Comparison of ENCODE assay signal across 1 cellular context in the genomic region with DNA sequence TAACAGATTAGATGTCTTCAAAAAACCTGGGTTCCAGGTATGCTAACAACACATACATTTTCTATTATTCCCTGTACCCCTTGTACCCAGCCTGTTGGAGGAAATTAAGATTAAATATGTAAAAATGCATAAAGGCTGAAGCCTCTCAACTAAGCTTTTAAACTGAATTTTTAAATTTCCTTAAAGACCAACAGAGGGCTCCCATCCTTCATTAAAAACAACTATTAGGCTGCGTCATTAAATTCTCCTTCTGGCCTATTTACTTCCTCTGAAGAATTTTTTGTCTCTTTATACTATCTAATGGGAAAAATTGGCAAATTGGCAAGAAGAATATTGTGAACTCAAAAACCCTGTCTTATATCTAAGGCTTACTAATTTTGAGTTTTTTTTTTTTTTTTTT.
TF ChIP-seq lines count a peak whose summit lies in the region.

No MANE protein-coding gene starts in this region.

TF ChIP-seq in GM23338, 12 proteins besides CTCF, POLR2A, EP300 and RAD21:
- no peak for TF ChIP-seq ZNF462 (CRISPR knock-in tag; IDR thresholded peaks at IDR 0.05)
- no peak for TF ChIP-seq STAT1 (IDR thresholded peaks at IDR 0.05; ENCODE audit: unreplicated experiment)
- TF ChIP-seq CREB1 (CRISPR knock-in tag; IDR thresholded peaks at IDR 0.05; ENCODE audit: low read depth) = no peak
- no peak for TF ChIP-seq EZH2phosphoT487 (IDR thresholded peaks at IDR 0.05; ENCODE audit: unreplicated experiment)
- TF ChIP-seq, protein P1, sequence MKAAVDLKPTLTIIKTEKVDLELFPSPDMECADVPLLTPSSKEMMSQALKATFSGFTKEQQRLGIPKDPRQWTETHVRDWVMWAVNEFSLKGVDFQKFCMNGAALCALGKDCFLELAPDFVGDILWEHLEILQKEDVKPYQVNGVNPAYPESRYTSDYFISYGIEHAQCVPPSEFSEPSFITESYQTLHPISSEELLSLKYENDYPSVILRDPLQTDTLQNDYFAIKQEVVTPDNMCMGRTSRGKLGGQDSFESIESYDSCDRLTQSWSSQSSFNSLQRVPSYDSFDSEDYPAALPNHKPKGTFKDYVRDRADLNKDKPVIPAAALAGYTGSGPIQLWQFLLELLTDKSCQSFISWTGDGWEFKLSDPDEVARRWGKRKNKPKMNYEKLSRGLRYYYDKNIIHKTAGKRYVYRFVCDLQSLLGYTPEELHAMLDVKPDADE (IDR thresholded peaks at IDR 0.05) = no peak
